In the genomic region with DNA sequence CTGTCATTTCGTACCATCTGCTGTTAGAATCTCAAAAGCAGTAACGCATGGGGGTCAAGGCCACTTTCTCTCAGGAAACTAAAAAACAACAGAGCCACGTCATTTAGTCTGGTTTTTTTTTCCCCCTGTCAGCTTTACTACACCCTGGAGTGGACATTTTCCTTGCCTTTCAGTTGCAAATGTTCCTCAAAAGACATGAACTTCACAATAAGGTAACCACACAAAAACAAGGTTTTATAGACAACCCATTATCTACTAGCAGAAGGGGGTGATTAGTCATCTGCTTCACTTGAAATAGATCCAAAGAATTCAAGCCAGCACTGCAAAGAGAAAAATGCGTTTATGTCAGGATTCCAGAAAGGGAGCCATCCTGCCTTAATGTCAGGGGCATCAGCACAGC, we compare ENCODE assay signal across 2 cellular contexts.
TF ChIP-seq lines count a peak whose summit lies in the region.

No MANE protein-coding gene starts in this region.

TF ChIP-seq in A549, 52 proteins besides CTCF, POLR2A, EP300 and RAD21:
- TF ChIP-seq JUNB (IDR thresholded peaks at IDR 0.05) (no peak), FOSL2 (IDR thresholded peaks at IDR 0.05) (no peak), FOSL2 (CRISPR knock-in tag; IDR thresholded peaks at IDR 0.05) (0 out of 2 replicates have a peak, but pooled peaks have one; percentile 11)
- TF ChIP-seq, protein P1, sequence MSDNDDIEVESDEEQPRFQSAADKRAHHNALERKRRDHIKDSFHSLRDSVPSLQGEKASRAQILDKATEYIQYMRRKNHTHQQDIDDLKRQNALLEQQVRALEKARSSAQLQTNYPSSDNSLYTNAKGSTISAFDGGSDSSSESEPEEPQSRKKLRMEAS (IDR thresholded peaks at IDR 0.05): 0 out of 2 replicates have a peak, but pooled peaks have one; percentile 20

TF ChIP-seq in SK-N-SH, 30 proteins besides CTCF, POLR2A, EP300 and RAD21:
- TF ChIP-seq, protein P2, sequence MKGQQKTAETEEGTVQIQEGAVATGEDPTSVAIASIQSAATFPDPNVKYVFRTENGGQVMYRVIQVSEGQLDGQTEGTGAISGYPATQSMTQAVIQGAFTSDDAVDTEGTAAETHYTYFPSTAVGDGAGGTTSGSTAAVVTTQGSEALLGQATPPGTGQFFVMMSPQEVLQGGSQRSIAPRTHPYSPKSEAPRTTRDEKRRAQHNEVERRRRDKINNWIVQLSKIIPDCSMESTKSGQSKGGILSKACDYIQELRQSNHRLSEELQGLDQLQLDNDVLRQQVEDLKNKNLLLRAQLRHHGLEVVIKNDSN (IDR thresholded peaks at IDR 0.05; ENCODE audit: borderline replicate concordance, low read depth): no peak
- TF ChIP-seq, protein P3, sequence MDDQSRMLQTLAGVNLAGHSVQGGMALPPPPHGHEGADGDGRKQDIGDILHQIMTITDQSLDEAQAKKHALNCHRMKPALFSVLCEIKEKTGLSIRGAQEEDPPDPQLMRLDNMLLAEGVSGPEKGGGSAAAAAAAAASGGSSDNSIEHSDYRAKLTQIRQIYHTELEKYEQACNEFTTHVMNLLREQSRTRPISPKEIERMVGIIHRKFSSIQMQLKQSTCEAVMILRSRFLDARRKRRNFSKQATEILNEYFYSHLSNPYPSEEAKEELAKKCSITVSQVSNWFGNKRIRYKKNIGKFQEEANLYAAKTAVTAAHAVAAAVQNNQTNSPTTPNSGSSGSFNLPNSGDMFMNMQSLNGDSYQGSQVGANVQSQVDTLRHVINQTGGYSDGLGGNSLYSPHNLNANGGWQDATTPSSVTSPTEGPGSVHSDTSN (IDR thresholded peaks at IDR 0.05): peak; percentile 88
- TF ChIP-seq TAF1 (IDR thresholded peaks at IDR 0.05; ENCODE audit: borderline replicate concordance, low read depth, low read length) (no peak), JUND (IDR thresholded peaks at IDR 0.05) (peak; percentile 82), FOXM1 (IDR thresholded peaks at IDR 0.05; ENCODE audit: low read depth) (no peak), FOXJ3 (CRISPR knock-in tag; IDR thresholded peaks at IDR 0.05) (no peak), GATA2 (CRISPR knock-in tag; IDR thresholded peaks at IDR 0.05) (no peak), GABPA (IDR thresholded peaks at IDR 0.05; ENCODE audit: low read depth) (no peak), ELF1 (IDR thresholded peaks at IDR 0.05) (no peak), RCOR1 (IDR thresholded peaks at IDR 0.05; ENCODE audit: low read length) (no peak), SMC3 (IDR thresholded peaks at IDR 0.05; ENCODE audit: low read depth, low read length) (no peak), RFX5 (IDR thresholded peaks at IDR 0.05; ENCODE audit: low read length) (no peak), EZH2phosphoT487 (IDR thresholded peaks at IDR 0.05; ENCODE audit: borderline replicate concordance, low read depth) (no peak), YY1 (IDR thresholded peaks at IDR 0.05; ENCODE audit: low read depth) (no peak), MXI1 (IDR thresholded peaks at IDR 0.05; ENCODE audit: low read depth, low read length) (no peak), TEAD4 (IDR thresholded peaks at IDR 0.05; ENCODE audit: borderline replicate concordance, insufficient read depth) (peak; percentile 83), CHD2 (IDR thresholded peaks at IDR 0.05; ENCODE audit: low read length, partially characterized antibody) (no peak), MEF2A (IDR thresholded peaks at IDR 0.05; ENCODE audit: borderline replicate concordance, low read depth) (no peak), SIN3A (IDR thresholded peaks at IDR 0.05; ENCODE audit: borderline replicate concordance, low read depth, low read length) (no peak), FOSL2 (IDR thresholded peaks at IDR 0.05; ENCODE audit: borderline replicate concordance, low read depth) (peak; percentile 69; the same call in 1 of the 2 replicates), NFIC (IDR thresholded peaks at IDR 0.05; ENCODE audit: borderline replicate concordance) (peak; percentile 92), POLR2AphosphoS5 (IDR thresholded peaks at IDR 0.05; ENCODE audit: low read depth, low read length) (peak; percentile 42; the same call in 1 of the 2 replicates), RXRA (IDR thresholded peaks at IDR 0.05; ENCODE audit: borderline replicate concordance, low read depth) (peak; percentile 49; the same call in 1 of the 2 replicates), TCF12 (IDR thresholded peaks at IDR 0.05) (peak; percentile 81), NRF1 (IDR thresholded peaks at IDR 0.05; ENCODE audit: low read depth, low read length) (no peak)
- TF ChIP-seq, protein P4, sequence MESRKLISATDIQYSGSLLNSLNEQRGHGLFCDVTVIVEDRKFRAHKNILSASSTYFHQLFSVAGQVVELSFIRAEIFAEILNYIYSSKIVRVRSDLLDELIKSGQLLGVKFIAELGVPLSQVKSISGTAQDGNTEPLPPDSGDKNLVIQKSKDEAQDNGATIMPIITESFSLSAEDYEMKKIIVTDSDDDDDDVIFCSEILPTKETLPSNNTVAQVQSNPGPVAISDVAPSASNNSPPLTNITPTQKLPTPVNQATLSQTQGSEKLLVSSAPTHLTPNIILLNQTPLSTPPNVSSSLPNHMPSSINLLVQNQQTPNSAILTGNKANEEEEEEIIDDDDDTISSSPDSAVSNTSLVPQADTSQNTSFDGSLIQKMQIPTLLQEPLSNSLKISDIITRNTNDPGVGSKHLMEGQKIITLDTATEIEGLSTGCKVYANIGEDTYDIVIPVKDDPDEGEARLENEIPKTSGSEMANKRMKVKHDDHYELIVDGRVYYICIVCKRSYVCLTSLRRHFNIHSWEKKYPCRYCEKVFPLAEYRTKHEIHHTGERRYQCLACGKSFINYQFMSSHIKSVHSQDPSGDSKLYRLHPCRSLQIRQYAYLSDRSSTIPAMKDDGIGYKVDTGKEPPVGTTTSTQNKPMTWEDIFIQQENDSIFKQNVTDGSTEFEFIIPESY (IDR thresholded peaks at IDR 0.05; ENCODE audit: borderline replicate concordance, low read depth): no peak
- TF ChIP-seq, protein P5, sequence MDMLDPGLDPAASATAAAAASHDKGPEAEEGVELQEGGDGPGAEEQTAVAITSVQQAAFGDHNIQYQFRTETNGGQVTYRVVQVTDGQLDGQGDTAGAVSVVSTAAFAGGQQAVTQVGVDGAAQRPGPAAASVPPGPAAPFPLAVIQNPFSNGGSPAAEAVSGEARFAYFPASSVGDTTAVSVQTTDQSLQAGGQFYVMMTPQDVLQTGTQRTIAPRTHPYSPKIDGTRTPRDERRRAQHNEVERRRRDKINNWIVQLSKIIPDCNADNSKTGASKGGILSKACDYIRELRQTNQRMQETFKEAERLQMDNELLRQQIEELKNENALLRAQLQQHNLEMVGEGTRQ (IDR thresholded peaks at IDR 0.05; ENCODE audit: borderline replicate concordance, low read depth, low read length): no peak
- TF ChIP-seq, protein P6, sequence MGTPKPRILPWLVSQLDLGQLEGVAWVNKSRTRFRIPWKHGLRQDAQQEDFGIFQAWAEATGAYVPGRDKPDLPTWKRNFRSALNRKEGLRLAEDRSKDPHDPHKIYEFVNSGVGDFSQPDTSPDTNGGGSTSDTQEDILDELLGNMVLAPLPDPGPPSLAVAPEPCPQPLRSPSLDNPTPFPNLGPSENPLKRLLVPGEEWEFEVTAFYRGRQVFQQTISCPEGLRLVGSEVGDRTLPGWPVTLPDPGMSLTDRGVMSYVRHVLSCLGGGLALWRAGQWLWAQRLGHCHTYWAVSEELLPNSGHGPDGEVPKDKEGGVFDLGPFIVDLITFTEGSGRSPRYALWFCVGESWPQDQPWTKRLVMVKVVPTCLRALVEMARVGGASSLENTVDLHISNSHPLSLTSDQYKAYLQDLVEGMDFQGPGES (IDR thresholded peaks at IDR 0.05; ENCODE audit: low read depth, low read length): no peak
- TF ChIP-seq, protein P1 (IDR thresholded peaks at IDR 0.05; ENCODE audit: low read depth): peak; percentile 64; the same call in 1 of the 2 replicates
- TF ChIP-seq, protein P7, sequence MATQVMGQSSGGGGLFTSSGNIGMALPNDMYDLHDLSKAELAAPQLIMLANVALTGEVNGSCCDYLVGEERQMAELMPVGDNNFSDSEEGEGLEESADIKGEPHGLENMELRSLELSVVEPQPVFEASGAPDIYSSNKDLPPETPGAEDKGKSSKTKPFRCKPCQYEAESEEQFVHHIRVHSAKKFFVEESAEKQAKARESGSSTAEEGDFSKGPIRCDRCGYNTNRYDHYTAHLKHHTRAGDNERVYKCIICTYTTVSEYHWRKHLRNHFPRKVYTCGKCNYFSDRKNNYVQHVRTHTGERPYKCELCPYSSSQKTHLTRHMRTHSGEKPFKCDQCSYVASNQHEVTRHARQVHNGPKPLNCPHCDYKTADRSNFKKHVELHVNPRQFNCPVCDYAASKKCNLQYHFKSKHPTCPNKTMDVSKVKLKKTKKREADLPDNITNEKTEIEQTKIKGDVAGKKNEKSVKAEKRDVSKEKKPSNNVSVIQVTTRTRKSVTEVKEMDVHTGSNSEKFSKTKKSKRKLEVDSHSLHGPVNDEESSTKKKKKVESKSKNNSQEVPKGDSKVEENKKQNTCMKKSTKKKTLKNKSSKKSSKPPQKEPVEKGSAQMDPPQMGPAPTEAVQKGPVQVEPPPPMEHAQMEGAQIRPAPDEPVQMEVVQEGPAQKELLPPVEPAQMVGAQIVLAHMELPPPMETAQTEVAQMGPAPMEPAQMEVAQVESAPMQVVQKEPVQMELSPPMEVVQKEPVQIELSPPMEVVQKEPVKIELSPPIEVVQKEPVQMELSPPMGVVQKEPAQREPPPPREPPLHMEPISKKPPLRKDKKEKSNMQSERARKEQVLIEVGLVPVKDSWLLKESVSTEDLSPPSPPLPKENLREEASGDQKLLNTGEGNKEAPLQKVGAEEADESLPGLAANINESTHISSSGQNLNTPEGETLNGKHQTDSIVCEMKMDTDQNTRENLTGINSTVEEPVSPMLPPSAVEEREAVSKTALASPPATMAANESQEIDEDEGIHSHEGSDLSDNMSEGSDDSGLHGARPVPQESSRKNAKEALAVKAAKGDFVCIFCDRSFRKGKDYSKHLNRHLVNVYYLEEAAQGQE (IDR thresholded peaks at IDR 0.05; ENCODE audit: low read depth, low read length): no peak
